Comparison of ENCODE assay signal across 8 cellular contexts in the genomic region with DNA sequence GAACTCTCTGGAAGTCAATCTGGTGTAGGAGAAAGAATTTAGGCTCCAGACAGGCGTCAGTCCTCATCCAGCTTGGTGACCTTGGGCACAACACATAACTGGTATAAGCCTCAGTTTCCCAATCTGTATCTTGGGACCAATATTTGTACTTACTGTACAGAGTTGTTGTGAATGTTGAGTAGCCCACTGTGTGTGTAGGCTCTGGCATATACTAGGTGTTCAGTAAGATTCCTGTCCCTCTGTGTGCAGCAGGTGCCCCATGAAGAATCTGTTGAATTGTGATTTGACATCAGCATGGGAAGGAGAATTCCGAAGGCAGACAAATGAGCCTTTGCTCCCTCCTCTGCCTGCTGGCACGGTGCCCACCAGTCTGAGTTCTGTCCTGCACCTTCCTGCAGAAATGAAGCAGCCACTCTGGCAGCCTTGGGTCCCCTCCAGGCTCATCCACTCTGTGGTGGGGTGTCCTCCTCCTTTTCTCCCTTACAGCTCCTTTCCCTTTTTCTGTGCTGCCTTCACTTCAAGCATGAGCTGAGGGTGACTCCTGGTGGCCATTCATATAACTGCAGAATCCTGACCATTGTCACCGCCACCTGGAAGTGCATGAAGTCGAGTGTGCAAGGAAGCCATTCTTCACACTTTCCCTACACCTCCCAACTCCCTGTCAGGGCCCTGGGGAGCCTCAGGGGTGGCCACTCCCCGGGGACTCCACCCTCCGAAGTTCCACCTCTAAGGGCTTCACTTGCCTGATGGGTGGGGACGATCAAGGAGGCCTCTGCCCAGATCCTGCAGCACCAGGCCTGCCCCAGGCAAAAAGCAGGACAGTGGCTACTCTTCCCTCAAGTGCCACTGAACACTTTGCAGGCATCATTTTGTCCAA. TPM values are rescaled to one million over a fixed set of nuclear protein-coding genes. Genes with fewer than 3 reads are reported as not detected.
DNase-seq lines count a peak whose midpoint lies in the region; ATAC-seq and TF ChIP-seq lines count a peak whose summit lies in the region.

No MANE protein-coding gene starts in this region.

- ATAC-seq in HG03354 (IDR thresholded peaks at IDR 0.05; ENCODE audit: poor library complexity, severe bottlenecking, unreplicated experiment) (peak; percentile 35), thoracic aorta (ENCODE audit: insufficient number of reproducible peaks, low FRiP score, low read depth) (no peak), GM21619 (IDR thresholded peaks at IDR 0.05; ENCODE audit: unreplicated experiment) (no peak)

- H3K27ac ChIP-seq in endodermal cell (ENCODE audit: low read depth, low read length): no peak overlapping the region
- H3K27ac ChIP-seq in thoracic aorta: no peak overlapping the region

- no peaks in the 10 kb centered on the region for H3K27me3 Mint-ChIP-seq in endodermal cell (ENCODE audit: insufficient read depth)
- no peaks in the 10 kb centered on the region for H3K27me3 Mint-ChIP-seq in nephron (ENCODE audit: low read depth)

- H3K4me1 Mint-ChIP-seq in endodermal cell: peaks cover 8% of the 10 kb centered on the region
- H3K4me1 Mint-ChIP-seq in nephron: peaks cover 28% of the 10 kb centered on the region

- H3K27ac Mint-ChIP-seq in endodermal cell: no peak overlapping the region
- peak overlapping the region; percentile 11 to 44 (median 14) for H3K27ac Mint-ChIP-seq in nephron

- TF ChIP-seq CTCF in AG09319 (IDR thresholded peaks at IDR 0.05; ENCODE audit: low read depth, low read length): peak; percentile 86
- TF ChIP-seq CTCF in endodermal cell (conservative IDR thresholded peaks at IDR 0.05): peak; percentile 94
- TF ChIP-seq CTCF in nephron (IDR thresholded peaks at IDR 0.05; ENCODE audit: unreplicated experiment in 3 of 3): peak; percentile 86 to 92 (median 88)
- TF ChIP-seq CTCF in thoracic aorta (IDR thresholded peaks at IDR 0.05): peak; percentile 98

- H3K4me1 ChIP-seq in endodermal cell (ENCODE audit: control insufficient read depth, insufficient read depth, low read length): peaks cover 8% of the 10 kb centered on the region
- peaks cover 1 to 26% of the 10 kb centered on the region in 2 donors for H3K4me1 ChIP-seq in thoracic aorta (ENCODE audit: control insufficient read depth in 1 of 2, low read depth in 2 of 2)

- DNase-seq in AG09319 (ENCODE audit: extremely low read depth, low read depth) (no peak), endodermal cell (peak; percentile 94), thoracic aorta (ENCODE audit: low spot score) (no peak), NCI-H2227 treated with DMSO at 0.1 percent for 48 hours (lab: John Stamatoyannopoulos, UW) (no peak)
- peak; percentile 72 to 81 for DNase-seq in activated CD4-positive, alpha-beta T cell treated with anti-CD3 and anti-CD28 coated beads, Interleukin-2, amount 50 U/mL, for 48 hours

- no peaks in the 10 kb centered on the region for H3K9me3 ChIP-seq in endodermal cell (ENCODE audit: control insufficient read depth, low read length)
- H3K9me3 ChIP-seq in thoracic aorta: no peaks in the 10 kb centered on the region

- H3K27me3 ChIP-seq in endodermal cell (ENCODE audit: control insufficient read depth, insufficient read depth, low read length, poor library complexity, severe bottlenecking) (no peaks in the 10 kb centered on the region), thoracic aorta (replicated peaks; ENCODE audit: insufficient read depth) (no peaks in the 10 kb centered on the region)

- H3K4me3 ChIP-seq in endodermal cell (ENCODE audit: low read length) (no peak overlapping the region), thoracic aorta (no peak overlapping the region)

- H3K36me3 Mint-ChIP-seq in endodermal cell (ENCODE audit: low read depth) (no peaks in the 10 kb centered on the region), nephron (ENCODE audit: low read depth) (no peaks in the 10 kb centered on the region)

- H3K36me3 ChIP-seq in endodermal cell (ENCODE audit: control insufficient read depth, insufficient read depth, low read length) (no peaks in the 10 kb centered on the region), thoracic aorta (no peaks in the 10 kb centered on the region)

- WGBS in endodermal cell (ENCODE audit: insufficient coverage in 1 of 2, insufficient read length in 1 of 2), 2 experiments: 37 to 50% methylated on average over 4 to 8 of the region's 8 CpGs

- H3K9ac ChIP-seq in endodermal cell (ENCODE audit: extremely low read depth, low read length, poor library complexity, severe bottlenecking): no peak overlapping the region

- H3K4me3 Mint-ChIP-seq in endodermal cell (no peak overlapping the region), nephron (peak overlapping the region in 2 of 3 experiments; percentile 2 to 38)

- no peaks in the 10 kb centered on the region for H3K9me3 Mint-ChIP-seq in endodermal cell
- H3K9me3 Mint-ChIP-seq in nephron: no peaks in the 10 kb centered on the region

RNA-seq across cellular contexts. Expression of a gene that starts 48.2 kb away (rescaled TPM):
- total RNA-seq in endodermal cell (10 to 100 TPM; 66.5 to 69.6 TPM), thoracic aorta (10 to 100 TPM; 31.0 to 32.4 TPM)
- polyA plus RNA-seq in endodermal cell (2013, experiment 1 of 2): 63.6 TPM
- 56.9 TPM for polyA plus RNA-seq in endodermal cell (2013, experiment 2 of 2)

RNA-seq across cellular contexts. Expression of a gene that starts 48.3 kb away (rescaled TPM):
- total RNA-seq in endodermal cell (10 to 100 TPM; 64.6 to 65.2 TPM), thoracic aorta (10 to 100 TPM; 21.9 to 43.4 TPM)
- 46.5 TPM for polyA plus RNA-seq in endodermal cell (2013, experiment 1 of 2)
- 41.4 TPM for polyA plus RNA-seq in endodermal cell (2013, experiment 2 of 2)

Comparison
In these comparisons a context has a peak if more than half of its experiments do, and no peak if none do; other contexts are left out.
1. DNase-seq: peak in activated CD4-positive, alpha-beta T cell treated with anti-CD3 and anti-CD28 coated beads, Interleukin-2, amount 50 U/mL, for 48 hours (2 of 2) and endodermal cell (single experiment); none in AG09319 (single experiment), thoracic aorta (single experiment) and NCI-H2227 treated with DMSO at 0.1 percent for 48 hours (single experiment).
2. Peak in every context shown above with its lines, with median percentiles within 50 percentile points of each other: CTCF ChIP-seq.